ENCODE assay signal across 8 cellular contexts in the genomic region with DNA sequence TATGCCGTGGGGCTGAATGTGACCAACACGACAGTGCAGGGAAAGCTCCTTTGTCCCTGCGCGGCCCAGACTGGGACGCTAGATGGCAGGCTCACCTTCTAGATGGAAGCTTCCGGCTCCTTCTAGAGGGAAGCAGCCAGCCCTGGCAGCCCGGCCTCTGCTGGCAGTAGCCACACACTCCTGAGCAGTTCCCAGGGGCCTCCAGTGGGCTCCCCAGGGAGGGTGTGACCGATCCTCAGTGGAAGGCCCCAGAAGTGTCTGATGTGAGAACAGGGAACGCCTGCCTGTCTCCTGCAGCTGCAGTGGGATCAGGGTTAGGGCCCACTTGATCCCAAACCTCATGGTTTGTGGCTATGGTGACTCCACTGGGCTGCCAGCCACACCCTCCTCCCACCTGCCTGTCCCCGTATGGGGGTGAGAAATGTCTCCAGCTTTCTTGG. TPM values are rescaled to one million over a fixed set of nuclear protein-coding genes. Genes with fewer than 3 reads are reported as not detected.
DNase-seq lines count a peak whose midpoint lies in the region; ATAC-seq and TF ChIP-seq lines count a peak whose summit lies in the region.

No MANE protein-coding gene starts in this region.

- ATAC-seq in HG02571 (IDR thresholded peaks at IDR 0.05; ENCODE audit: unreplicated experiment), result peak; percentile 90
- ATAC-seq in upper lobe of right lung, result peak; percentile 97

- peaks cover 4% of the 10 kb centered on the region; the same call in 1 of the 2 replicates for H3K4me1 ChIP-seq in SJSA1 (replicated peaks)
- no peaks in the 10 kb centered on the region for H3K4me1 ChIP-seq in upper lobe of right lung

- TF ChIP-seq CTCF in GM12801 (IDR thresholded peaks at IDR 0.05; ENCODE audit: extremely low read depth, insufficient read length), result peak; percentile 16
- peak; percentile 97 for TF ChIP-seq CTCF in NB4 (IDR thresholded peaks at IDR 0.05; ENCODE audit: low read depth, low read length)
- TF ChIP-seq CTCF in upper lobe of right lung (IDR thresholded peaks at IDR 0.05), result peak; percentile 67

- no peak for TF ChIP-seq POLR2A in NB4 (IDR thresholded peaks at IDR 0.05; ENCODE audit: extremely low read depth, insufficient read length)

- H3K36me3 ChIP-seq in SJSA1 (no peaks in the 10 kb centered on the region), upper lobe of right lung (no peaks in the 10 kb centered on the region)

- H3K9me3 ChIP-seq in SJSA1 (replicated peaks), result no peaks in the 10 kb centered on the region
- no peaks in the 10 kb centered on the region for H3K9me3 ChIP-seq in upper lobe of right lung

- H3K27ac ChIP-seq in SJSA1 (no peak overlapping the region), upper lobe of right lung (no peak overlapping the region)

- H3K27me3 ChIP-seq in SJSA1 (replicated peaks) (no peaks in the 10 kb centered on the region), upper lobe of right lung (no peaks in the 10 kb centered on the region)

- intact Hi-C loops in upper lobe of right lung (cut with DNase I), result no loop called here

- DNase-seq in NB4 (ENCODE audit: low read depth) (peak; percentile 92), SJSA1 (ENCODE audit: low read depth in 1 of 2, low spot score in 2 of 2) (peak; percentile 67 to 85), activated gamma-delta T cell treated with Interleukin-2 at 50 U/mL for 16 hours (peak; percentile 66), germinal center (ENCODE audit: low spot score) (peak; percentile 80), pons (ENCODE audit: low spot score) (peak; percentile 79), upper lobe of right lung (peak; percentile 83)

- H3K4me3 ChIP-seq in NB4 (ENCODE audit: low read depth, low read length) (no peak overlapping the region), SJSA1 (no peak overlapping the region), upper lobe of right lung (no peak overlapping the region)

RNA-seq across cellular contexts. Expression of a gene that starts 48.5 kb away (rescaled TPM):
- 50.7 and 73.0 TPM in 2 replicates for total RNA-seq in SJSA1 (2014; rRNA removed; shearing (Covaris generic))
- 56.1 TPM for total RNA-seq in upper lobe of right lung

Comparison
In these comparisons a context has a peak if more than half of its experiments do, and no peak if none do; other contexts are left out.
1. CTCF ChIP-seq: peak in every context shown above with its lines; median percentile 97 in NB4; 67 in upper lobe of right lung; 16 in GM12801.